6 cellular contexts compared by ENCODE assay signal in the genomic region with DNA sequence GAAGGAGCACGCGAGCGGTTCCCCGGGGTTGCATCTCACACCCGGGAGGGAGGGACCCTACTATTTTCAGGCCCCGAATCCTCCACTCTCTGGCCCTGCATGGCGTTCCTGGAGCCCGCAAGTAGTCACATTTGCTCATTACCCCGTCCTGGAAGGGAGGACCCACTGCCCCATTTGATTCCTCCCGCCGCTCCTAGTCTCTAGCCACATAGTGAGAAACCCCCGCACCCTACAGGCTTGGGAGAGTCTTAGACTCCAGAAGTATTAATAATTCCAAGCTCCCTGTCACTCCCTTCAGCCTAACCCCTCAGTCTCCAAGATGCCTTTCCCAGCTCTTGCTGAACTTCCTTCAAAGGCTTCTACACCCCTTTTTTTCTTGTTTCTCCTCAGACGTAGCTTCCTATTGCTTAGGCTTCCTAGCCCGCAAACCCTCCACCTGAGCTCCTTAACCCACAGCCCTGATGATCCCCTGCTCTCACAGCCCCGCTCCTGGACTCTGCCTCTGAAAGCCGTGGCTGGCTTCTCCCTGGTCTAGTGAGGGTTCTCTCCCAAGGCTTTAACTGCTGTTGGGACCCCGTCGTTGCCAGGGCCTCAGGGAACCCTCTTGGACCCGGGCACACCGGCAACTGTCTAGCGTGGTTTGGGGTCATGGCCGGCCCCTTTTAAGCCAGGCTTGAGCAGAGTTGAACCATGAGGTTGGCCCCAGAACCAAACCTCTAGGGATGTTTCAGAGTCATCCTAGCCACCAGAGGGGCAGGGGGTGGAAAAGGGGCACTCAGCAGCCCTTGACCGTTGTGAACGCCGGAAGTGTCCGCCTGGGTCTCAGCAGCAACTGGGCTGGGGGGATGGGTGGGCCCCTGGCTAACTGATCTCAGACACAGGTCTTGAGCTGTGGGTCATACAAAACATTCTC. TPM values are rescaled to one million over a fixed set of nuclear protein-coding genes. Genes with fewer than 3 reads are reported as not detected.
DNase-seq lines count a peak whose midpoint lies in the region; TF ChIP-seq lines count a peak whose summit lies in the region.

No MANE protein-coding gene starts in this region.

- TF ChIP-seq POLR2A in breast epithelium (IDR thresholded peaks at IDR 0.05): no peak

- intact Hi-C loops in breast epithelium (cut with DNase I; ENCODE audit: low total_unique reads): no loop called here

- H3K27me3 Mint-ChIP-seq in neural crest cell (ENCODE audit: low read depth): peaks cover 19% of the 10 kb centered on the region

- H3K4me3 Mint-ChIP-seq in neural crest cell: peak overlapping the region; percentile 96

- H3K4me1 ChIP-seq in breast epithelium: peaks cover 0 to 11% of the 10 kb centered on the region in 2 donors

- no peaks in the 10 kb centered on the region for H3K36me3 ChIP-seq in breast epithelium

- H3K27ac Mint-ChIP-seq in neural crest cell (ENCODE audit: unreplicated experiment): peak overlapping the region; percentile 92

- peak overlapping the region; percentile 79 to 96 (median 95) for H3K4me3 ChIP-seq in breast epithelium

- TF ChIP-seq CTCF in 22Rv1 (IDR thresholded peaks at IDR 0.05) (no peak), breast epithelium (IDR thresholded peaks at IDR 0.05) (no peak), neural crest cell (conservative IDR thresholded peaks at IDR 0.05) (no peak)

- no peaks in the 10 kb centered on the region for H3K9me3 Mint-ChIP-seq in neural crest cell

- no peaks in the 10 kb centered on the region for H3K36me3 Mint-ChIP-seq in neural crest cell (ENCODE audit: low read depth)

- no peaks in the 10 kb centered on the region for H3K27me3 ChIP-seq in breast epithelium

- H3K9me3 ChIP-seq in breast epithelium: no peaks in the 10 kb centered on the region

- H3K4me1 Mint-ChIP-seq in neural crest cell: peaks cover 35% of the 10 kb centered on the region

- peak overlapping the region; percentile 98 for H3K27ac ChIP-seq in 22Rv1
- H3K27ac ChIP-seq in breast epithelium: peak overlapping the region; percentile 95 to 96

- DNase-seq in HCEC 1CT: peak; percentile 8
- DNase-seq in breast epithelium (ENCODE audit: low spot score in 2 of 2): no peak
- no peak for DNase-seq in neural crest cell (ENCODE audit: low read depth, low spot score)
- DNase-seq in T1000 (lab: John Stamatoyannopoulos, UW): no peak
- DNase-seq in SHP77 (lab: John Stamatoyannopoulos, UW): no peak

RNA-seq across cellular contexts. Expression of a gene that starts 0.9 kb away (rescaled TPM):
- total RNA-seq in breast epithelium (10 to 100 TPM; 36.6 to 63.9 (median 54.7) TPM), neural crest cell (85.1 and 88.6 TPM in 2 replicates)

RNA-seq across cellular contexts. Expression of a gene that starts 29.6 kb away (rescaled TPM):
- total RNA-seq in breast epithelium: under 1 TPM in 2 of 3 donors, not detected in 1; 0.80 to 0.88 TPM
- total RNA-seq in neural crest cell: not detected in 2 replicates

RNA-seq across cellular contexts. Expression of a gene that starts 30.0 kb away (rescaled TPM):
- 1 to 10 TPM; 3.8 to 8.8 (median 7.3) TPM for total RNA-seq in breast epithelium
- total RNA-seq in neural crest cell: 36.4 and 36.6 TPM in 2 replicates

RNA-seq across cellular contexts. Expression of a gene that starts 49.0 kb away (rescaled TPM):
- total RNA-seq in breast epithelium (1 to 10 TPM; 4.2 to 6.9 (median 4.2) TPM), neural crest cell (51.5 and 55.3 TPM in 2 replicates)

RNA-seq across cellular contexts. Expression of a gene that starts 49.2 kb away (rescaled TPM):
- 10 to 100 TPM; 13.8 to 43.0 (median 29.8) TPM for total RNA-seq in breast epithelium
- 22.6 and 26.1 TPM in 2 replicates for total RNA-seq in neural crest cell
